ENCODE assay signal across 9 cellular contexts in genomic region chr1:66648896-66649597, GRCh38.
DNase-seq lines count a peak whose midpoint lies in the region; ATAC-seq, FAIRE-seq and TF ChIP-seq lines count a peak whose summit lies in the region.
"Had no signal": no experiment of that assay in that cellular context is flagged by ENCODE, and none has a peak within 500 bp of the region (broad histone marks: within the 10 kb centered on the region; RNA-seq: fewer than 3 reads in every experiment).

No MANE protein-coding gene starts in this region.

- DNase-seq in D721Med (ENCODE audit: insufficient read length, low spot score) (no peak), OCI-M1 (lab: John Stamatoyannopoulos, UW) (peak; percentile 72), ecto neural progenitor cell (ENCODE audit: low spot score) (no peak), dedifferentiated amniotic fluid mesenchymal stem cell (ENCODE audit: extremely low spot score) (no peak), HuH-7 (ENCODE audit: low spot score) (no peak)
- DNase-seq in activated CD4-positive, CD25-positive, alpha-beta regulatory T cell (lab: John Stamatoyannopoulos, UW): no peak
- DNase-seq: NCI-H2081 treated with DMSO at 0.1 percent for 48 hours had no signal

- peak; percentile 53 for FAIRE-seq in D721Med (lab: Jason Lieb, UNC)

- no peak for TF ChIP-seq CTCF in D721Med (IDR thresholded peaks at IDR 0.05; ENCODE audit: insufficient read depth, missing control alignments)

- ATAC-seq in GM19468 (IDR thresholded peaks at IDR 0.05; ENCODE audit: extremely low read depth, unreplicated experiment): peak; percentile 87
- ATAC-seq in HG03103 (IDR thresholded peaks at IDR 0.05; ENCODE audit: low read depth, unreplicated experiment): peak; percentile 92
